1 cellular context compared by ENCODE assay signal in the genomic region with DNA sequence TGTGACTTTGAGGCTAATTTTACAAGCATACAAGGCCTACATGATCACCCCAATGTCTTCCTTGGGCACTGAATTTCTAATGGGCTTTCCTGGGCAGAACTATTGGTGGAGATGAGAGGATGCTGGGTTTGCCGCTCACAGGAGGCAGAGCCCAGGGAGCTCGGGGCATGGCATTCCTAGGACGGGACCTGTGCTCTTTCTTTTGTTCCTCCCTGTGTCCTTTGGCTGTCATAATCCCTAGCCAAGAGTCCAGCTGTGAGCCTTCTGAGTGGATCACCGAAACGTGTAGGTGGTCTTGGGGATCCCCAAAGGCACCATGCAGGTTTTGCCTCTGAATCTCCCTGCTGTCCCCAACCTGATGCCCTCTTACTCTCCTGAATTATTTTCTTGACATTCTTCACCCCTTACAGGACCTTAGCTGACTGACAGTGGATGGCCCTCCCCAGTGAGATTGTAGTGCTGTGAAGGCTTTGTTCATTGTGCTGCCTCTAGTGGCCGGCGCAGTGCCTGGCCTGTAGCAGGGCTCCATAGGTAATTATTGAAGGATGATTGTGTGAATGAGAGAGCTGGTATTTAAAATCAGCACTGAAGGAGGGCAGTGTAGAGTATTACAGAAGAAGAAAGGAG.
TF ChIP-seq lines count a peak whose summit lies in the region.

No MANE protein-coding gene starts in this region.

TF ChIP-seq in GM12878, 131 proteins besides CTCF, POLR2A, EP300 and RAD21 (continued from another document):
- TF ChIP-seq PRDM15 (CRISPR knock-in tag; IDR thresholded peaks at IDR 0.05) (no peak), PKNOX1 (IDR thresholded peaks at IDR 0.05) (peak; percentile 90), ZNF24 (IDR thresholded peaks at IDR 0.05) (no peak)
TF ChIP-seq in GM12878: peak in this region for 3.
